1 cellular context compared by ENCODE assay signal in genomic region chr20:62831854-62832211, GRCh38.
TF ChIP-seq lines count a peak whose summit lies in the region.

No MANE protein-coding gene starts in this region.

TF ChIP-seq in HCT116, 20 proteins besides CTCF, POLR2A, EP300 and RAD21 (continued from another document):
- TF ChIP-seq REST (IDR thresholded peaks at IDR 0.05; ENCODE audit: low read depth) (no peak), CEBPB (IDR thresholded peaks at IDR 0.05; ENCODE audit: low read depth) (no peak), ELF1 (IDR thresholded peaks at IDR 0.05; ENCODE audit: borderline replicate concordance, low read depth) (no peak), ZNF274 (IDR thresholded peaks at IDR 0.05; ENCODE audit: low read depth, low read length) (no peak), SIN3A (IDR thresholded peaks at IDR 0.05; ENCODE audit: low read depth) (no peak), EZH2 (IDR thresholded peaks at IDR 0.05) (no peak), ATF3 (IDR thresholded peaks at IDR 0.05) (no peak), JUND (IDR thresholded peaks at IDR 0.05) (no peak), YY1 (IDR thresholded peaks at IDR 0.05; ENCODE audit: extremely low read depth, insufficient replicate concordance, low read depth, low read length) (no peak), CBX3 (IDR thresholded peaks at IDR 0.05; ENCODE audit: low read depth) (no peak)
- TF ChIP-seq, protein P1, sequence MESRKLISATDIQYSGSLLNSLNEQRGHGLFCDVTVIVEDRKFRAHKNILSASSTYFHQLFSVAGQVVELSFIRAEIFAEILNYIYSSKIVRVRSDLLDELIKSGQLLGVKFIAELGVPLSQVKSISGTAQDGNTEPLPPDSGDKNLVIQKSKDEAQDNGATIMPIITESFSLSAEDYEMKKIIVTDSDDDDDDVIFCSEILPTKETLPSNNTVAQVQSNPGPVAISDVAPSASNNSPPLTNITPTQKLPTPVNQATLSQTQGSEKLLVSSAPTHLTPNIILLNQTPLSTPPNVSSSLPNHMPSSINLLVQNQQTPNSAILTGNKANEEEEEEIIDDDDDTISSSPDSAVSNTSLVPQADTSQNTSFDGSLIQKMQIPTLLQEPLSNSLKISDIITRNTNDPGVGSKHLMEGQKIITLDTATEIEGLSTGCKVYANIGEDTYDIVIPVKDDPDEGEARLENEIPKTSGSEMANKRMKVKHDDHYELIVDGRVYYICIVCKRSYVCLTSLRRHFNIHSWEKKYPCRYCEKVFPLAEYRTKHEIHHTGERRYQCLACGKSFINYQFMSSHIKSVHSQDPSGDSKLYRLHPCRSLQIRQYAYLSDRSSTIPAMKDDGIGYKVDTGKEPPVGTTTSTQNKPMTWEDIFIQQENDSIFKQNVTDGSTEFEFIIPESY (IDR thresholded peaks at IDR 0.05; ENCODE audit: extremely low read depth, insufficient replicate concordance, low read length): no peak
- TF ChIP-seq, protein P2, sequence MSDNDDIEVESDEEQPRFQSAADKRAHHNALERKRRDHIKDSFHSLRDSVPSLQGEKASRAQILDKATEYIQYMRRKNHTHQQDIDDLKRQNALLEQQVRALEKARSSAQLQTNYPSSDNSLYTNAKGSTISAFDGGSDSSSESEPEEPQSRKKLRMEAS (IDR thresholded peaks at IDR 0.05): no peak
